ENCODE assay signal across 10 cellular contexts in the genomic region with DNA sequence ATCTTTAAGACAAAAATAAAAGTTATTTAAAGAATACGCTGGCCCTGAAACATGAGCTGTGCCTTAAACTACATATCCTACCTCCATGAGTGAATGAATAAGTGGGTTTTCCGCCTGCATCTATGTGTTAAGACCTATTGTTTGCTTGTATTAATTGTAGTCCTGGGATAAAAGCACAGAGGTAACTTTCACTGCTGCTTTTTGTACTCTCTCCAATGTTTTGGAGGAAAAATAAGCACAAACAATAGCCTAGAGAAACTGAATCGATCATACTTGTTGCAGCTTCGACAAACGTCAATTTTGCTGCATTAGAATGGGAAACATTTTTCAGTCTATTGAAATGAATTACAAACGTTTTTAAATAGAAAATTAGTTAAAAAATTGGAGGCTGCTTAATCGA. TPM values are rescaled to one million over a fixed set of nuclear protein-coding genes. Genes with fewer than 3 reads are reported as not detected.
DNase-seq lines count a peak whose midpoint lies in the region; ATAC-seq and TF ChIP-seq lines count a peak whose summit lies in the region.
"Had no signal": no experiment of that assay in that cellular context is flagged by ENCODE, and none has a peak within 500 bp of the region (broad histone marks: within the 10 kb centered on the region; RNA-seq: fewer than 3 reads in every experiment).

No MANE protein-coding gene starts in this region.

- intact Hi-C loops in MCF 10A (cut with micrococcal nuclease) (no loop called here), breast epithelium (cut with DNase I; ENCODE audit: low total_unique reads) (loop anchor here (5.0 kb wide), 1 partner anchor 1349 kb away; no protein-coding TSS in a partner anchor), PC-9 (cut with micrococcal nuclease; ENCODE audit: unreplicated experiment) (loop anchor here (2.0 to 5.0 kb wide), 5 partner anchors 81 to 741 kb away; a partner anchor contains a TSS)

- 74% methylated on average over 7 of the region's 7 CpGs for WGBS in hepatocyte (ENCODE audit: low lambda C conversion rate, missing lambda C conversion rate)

- H3K9me3 ChIP-seq in breast epithelium = no peaks in the 10 kb centered on the region
- no peaks in the 10 kb centered on the region for H3K9me3 ChIP-seq in PC-9 (ENCODE audit: insufficient read depth, low read depth)
- H3K9me3 ChIP-seq in hepatocyte (ENCODE audit: low read depth) = no peaks in the 10 kb centered on the region

- H3K9me3 Mint-ChIP-seq in MCF 10A (ENCODE audit: unreplicated experiment) = no peaks in the 10 kb centered on the region
- no peaks in the 10 kb centered on the region for H3K9me3 Mint-ChIP-seq in stimulated activated memory B cell treated with anti-CD40 and anti-IgM and Interleukin-4, amounts not matched to agents 10 μg/mL and 1 μg/mL and 100 μg/mL, for 72 hours
- H3K9me3 Mint-ChIP-seq: activated naive CD4-positive, alpha-beta T cell treated with anti-CD3 and anti-CD28 coated beads, Interleukin-2, amount 50 U/mL, for 24 hours had no signal

- peak overlapping the region; percentile 71 for H3K4me2 ChIP-seq in PC-9
- peak overlapping the region; percentile 88 for H3K4me2 ChIP-seq in hepatocyte

- DNase-seq in MCF 10A (ENCODE audit: unreplicated experiment) = no peak
- DNase-seq in breast epithelium (ENCODE audit: low spot score in 2 of 2) = no peak
- no peak for DNase-seq in PC-9
- DNase-seq in hepatocyte (ENCODE audit: low spot score) = no peak
- DNase-seq in stimulated activated CD8-positive, alpha-beta memory T cell treated with anti-CD3 and anti-CD28 coated beads, Interleukin-4, amount 100 ng/mL, for 48 hours = no peak
- DNase-seq in MV-4-11 (lab: John Stamatoyannopoulos, UW) = no peak
- DNase-seq: NCI-H187 had no signal

- H3K27ac ChIP-seq in breast epithelium (peak overlapping the region in 1 of 2 donors; percentile 100), PC-9 (no peak overlapping the region), hepatocyte (no peak overlapping the region)

- no peaks in the 10 kb centered on the region for H3K27me3 Mint-ChIP-seq in MCF 10A (ENCODE audit: insufficient read depth, unreplicated experiment)
- no peaks in the 10 kb centered on the region for H3K27me3 Mint-ChIP-seq in stimulated activated memory B cell treated with anti-CD40 and anti-IgM and Interleukin-4, amounts not matched to agents 10 μg/mL and 1 μg/mL and 100 μg/mL, for 72 hours

- H3K4me1 Mint-ChIP-seq in MCF 10A (ENCODE audit: insufficient read depth, unreplicated experiment) = peaks cover 16% of the 10 kb centered on the region
- H3K4me1 Mint-ChIP-seq in stimulated activated memory B cell treated with anti-CD40 and anti-IgM and Interleukin-4, amounts not matched to agents 10 μg/mL and 1 μg/mL and 100 μg/mL, for 72 hours = peaks cover 26% of the 10 kb centered on the region

- peaks cover 8% of the 10 kb centered on the region for H3K36me3 Mint-ChIP-seq in MCF 10A (ENCODE audit: insufficient read depth, unreplicated experiment)
- H3K36me3 Mint-ChIP-seq in stimulated activated memory B cell treated with anti-CD40 and anti-IgM and Interleukin-4, amounts not matched to agents 10 μg/mL and 1 μg/mL and 100 μg/mL, for 72 hours = no peaks in the 10 kb centered on the region
- H3K36me3 Mint-ChIP-seq: activated naive CD4-positive, alpha-beta T cell treated with anti-CD3 and anti-CD28 coated beads, Interleukin-2, amount 50 U/mL, for 24 hours had no signal

- H3K79me2 ChIP-seq in PC-9 (ENCODE audit: low read depth) (peaks cover 35% of the 10 kb centered on the region), hepatocyte (peaks cover 41% of the 10 kb centered on the region)

- CTCF ChIA-PET in MCF 10A (lab: Yijun Ruan, JAX) (interaction anchor here (0.7 to 1.3 kb wide), 4 partner anchors 75 to 1013 kb away, joined by 3 to 4 read pairs (median 3); no protein-coding TSS in a partner anchor), PC-9 (lab: Charles Lee) (no interaction called here)

- H3F3A ChIP-seq in PC-9 (ENCODE audit: insufficient read depth, low read depth) = no peaks in the 10 kb centered on the region

- H3K36me3 ChIP-seq in breast epithelium (no peaks in the 10 kb centered on the region), PC-9 (ENCODE audit: low read depth) (no peaks in the 10 kb centered on the region), hepatocyte (replicated peaks; ENCODE audit: insufficient read depth, low read depth) (no peaks in the 10 kb centered on the region)

- TF ChIP-seq CTCF in MCF 10A (IDR thresholded peaks at IDR 0.05; ENCODE audit: unreplicated experiment) = no peak
- no peak for TF ChIP-seq CTCF in breast epithelium (IDR thresholded peaks at IDR 0.05)
- TF ChIP-seq CTCF in PC-9 (conservative IDR thresholded peaks at IDR 0.05) = no peak
- TF ChIP-seq CTCF in hepatocyte (IDR thresholded peaks at IDR 0.05; ENCODE audit: poor library complexity) = no peak

- TSS peak; percentile 69 for BruUV-seq in MCF 10A (replicated peaks; lab: Mats Ljungman, UMichigan)
- BruUV-seq in PC-9 (replicated peaks; lab: Mats Ljungman, UMichigan) = TSS peak; percentile 78

- ATAC-seq in stimulated activated memory B cell treated with anti-CD40 and anti-IgM and Interleukin-4, amounts not matched to agents 10 μg/mL and 1 μg/mL and 100 μg/mL, for 72 hours = no peak
- ATAC-seq in GM19455 (IDR thresholded peaks at IDR 0.05; ENCODE audit: unreplicated experiment) = no peak

- H3K4me3 Mint-ChIP-seq in MCF 10A (ENCODE audit: unreplicated experiment) = peak overlapping the region; percentile 82
- H3K4me3 Mint-ChIP-seq in stimulated activated memory B cell treated with anti-CD40 and anti-IgM and Interleukin-4, amounts not matched to agents 10 μg/mL and 1 μg/mL and 100 μg/mL, for 72 hours = no peak overlapping the region

- TF ChIP-seq POLR2A in breast epithelium (IDR thresholded peaks at IDR 0.05) = no peak

- no peak overlapping the region for H3K27ac Mint-ChIP-seq in MCF 10A (ENCODE audit: low read depth, unreplicated experiment)
- peak overlapping the region; percentile 94 for H3K27ac Mint-ChIP-seq in stimulated activated memory B cell treated with anti-CD40 and anti-IgM and Interleukin-4, amounts not matched to agents 10 μg/mL and 1 μg/mL and 100 μg/mL, for 72 hours

- H3K9me2 ChIP-seq in PC-9 (ENCODE audit: insufficient read depth) = no peaks in the 10 kb centered on the region
- H3K9me2 ChIP-seq in hepatocyte (replicated peaks; ENCODE audit: insufficient read depth) = no peaks in the 10 kb centered on the region

- H2AFZ ChIP-seq in PC-9 (peak overlapping the region; percentile 94), hepatocyte (no peak overlapping the region)

- H3K27me3 ChIP-seq in breast epithelium = no peaks in the 10 kb centered on the region
- no peaks in the 10 kb centered on the region for H3K27me3 ChIP-seq in PC-9 (ENCODE audit: insufficient read depth, low read depth)
- no peaks in the 10 kb centered on the region for H3K27me3 ChIP-seq in hepatocyte

- POLR2A ChIA-PET in MCF 10A (lab: Yijun Ruan, JAX) = interaction anchor here (0.6 to 4.1 kb wide), 10 partner anchors 9 to 657 kb away, joined by 3 to 53 read pairs (median 3); no protein-coding TSS in a partner anchor
- POLR2A ChIA-PET in PC-9 (lab: Charles Lee; ENCODE audit: unreplicated experiment) = no interaction called here

- peaks cover 30% of the 10 kb centered on the region for H4K20me1 ChIP-seq in PC-9 (ENCODE audit: insufficient read depth)
- peaks cover 31% of the 10 kb centered on the region for H4K20me1 ChIP-seq in hepatocyte (ENCODE audit: insufficient read depth, poor library complexity, severe bottlenecking)

- H3K4me1 ChIP-seq in breast epithelium = peaks cover 0 to 7% of the 10 kb centered on the region in 2 donors
- H3K4me1 ChIP-seq in PC-9 (replicated peaks; ENCODE audit: insufficient read depth) = peaks cover 19% of the 10 kb centered on the region
- H3K4me1 ChIP-seq in hepatocyte (ENCODE audit: insufficient read depth) = peaks cover 5% of the 10 kb centered on the region

- H3K4me3 ChIP-seq in breast epithelium = peak overlapping the region in 1 of 3 donors; percentile 96
- peak overlapping the region; percentile 95; the same call in 1 of the 2 replicates for H3K4me3 ChIP-seq in PC-9
- H3K4me3 ChIP-seq in hepatocyte = no peak overlapping the region

RNA-seq across cellular contexts. Expression of a gene that starts 1.3 kb away (rescaled TPM):
- total RNA-seq in MCF 10A (2022) (222 and 244 TPM in 2 replicates), breast epithelium (100 to 1,000 TPM; 419 to 687 (median 617) TPM), PC-9 (2021) (251 and 293 TPM in 2 replicates), hepatocyte (623 and 663 TPM in 2 replicates)
- polyA plus RNA-seq in hepatocyte = 109 and 137 TPM in 2 replicates
